In the genomic region with DNA sequence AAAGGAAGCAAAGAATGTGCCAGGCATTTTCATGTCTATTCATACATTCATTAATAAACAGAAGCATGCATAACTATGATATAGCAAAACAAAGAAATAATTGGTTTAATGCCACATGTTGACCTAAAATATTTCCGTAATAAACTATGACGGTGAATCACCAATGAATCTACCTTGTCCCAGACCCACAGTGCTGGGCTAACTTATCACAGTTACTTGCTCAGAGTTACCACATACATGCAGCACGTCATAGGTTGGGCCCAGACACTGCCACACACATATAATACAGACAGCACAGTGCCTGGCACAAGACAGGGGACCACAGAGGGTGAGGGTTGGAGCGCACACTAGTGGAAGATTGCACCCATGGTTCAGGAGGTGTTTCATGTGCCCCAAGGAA, we compare ENCODE assay signal across 10 cellular contexts.
"Had no signal": no experiment of that assay in that cellular context is flagged by ENCODE, and none has a peak within 500 bp of the region (broad histone marks: within the 10 kb centered on the region; RNA-seq: fewer than 3 reads in every experiment).

No MANE protein-coding gene starts in this region.

- H3K27ac ChIP-seq: dorsolateral prefrontal cortex, gastroesophageal sphincter, neural progenitor cell, pancreas, psoas muscle, sigmoid colon, skin epidermis had no signal

- H3K4me2 ChIP-seq: neural progenitor cell had no signal

- FAIRE-seq: pancreas had no signal

- H3K4me3 ChIP-seq: dorsolateral prefrontal cortex, gastroesophageal sphincter, lung, neural progenitor cell, pancreas, psoas muscle, sigmoid colon, skin epidermis had no signal

- H3K4me1 ChIP-seq: neural progenitor cell, pancreas, psoas muscle had no signal

- DNase-seq: cortex of kidney, occipital lobe had no signal

- H2AFZ ChIP-seq: neural progenitor cell had no signal

- H3K9me3 ChIP-seq: gastroesophageal sphincter, pancreas, psoas muscle, sigmoid colon had no signal

- H3K9ac ChIP-seq: neural progenitor cell had no signal

- H3K27me3 ChIP-seq: dorsolateral prefrontal cortex, gastroesophageal sphincter, neural progenitor cell, pancreas, sigmoid colon had no signal
